1 cellular context compared by ENCODE assay signal in genomic region chr3:130850044-130850797, GRCh38.
TF ChIP-seq lines count a peak whose summit lies in the region.

No MANE protein-coding gene starts in this region.

TF ChIP-seq in H1, 55 proteins besides CTCF, POLR2A, EP300 and RAD21 (continued from another document):
- no peak for TF ChIP-seq CHD7 (IDR thresholded peaks at IDR 0.05; ENCODE audit: insufficient replicate concordance, low read length)
- TF ChIP-seq HDAC2 (IDR thresholded peaks at IDR 0.05; ENCODE audit: borderline replicate concordance in 1 of 2, low read depth in 2 of 2, low read length in 2 of 2) = no peak
- TF ChIP-seq NRF1 (IDR thresholded peaks at IDR 0.05; ENCODE audit: low read depth, low read length) = no peak
- TF ChIP-seq SIN3A (conservative IDR thresholded peaks at IDR 0.05 in 1 of 2, IDR thresholded peaks at IDR 0.05 in 1 of 2; ENCODE audit: low read depth in 1 of 2, low read length in 2 of 2) = no peak
- TF ChIP-seq CREB1 (IDR thresholded peaks at IDR 0.05) = no peak
- no peak for TF ChIP-seq EZH2 (IDR thresholded peaks at IDR 0.05; ENCODE audit: low read depth, low read length, severe bottlenecking)
- TF ChIP-seq TAF1 (IDR thresholded peaks at IDR 0.05; ENCODE audit: low read depth, low read length) = no peak
- no peak for TF ChIP-seq ZNF274 (IDR thresholded peaks at IDR 0.05; ENCODE audit: borderline replicate concordance, extremely low read depth, low read length)
- no peak for TF ChIP-seq RFX5 (IDR thresholded peaks at IDR 0.05; ENCODE audit: borderline replicate concordance, low read depth, low read length)
- TF ChIP-seq TBP (IDR thresholded peaks at IDR 0.05; ENCODE audit: low read depth, low read length) = no peak
- no peak for TF ChIP-seq RBBP5 (IDR thresholded peaks at IDR 0.05; ENCODE audit: borderline replicate concordance, low read depth, low read length)
- no peak for TF ChIP-seq SIX5 (IDR thresholded peaks at IDR 0.05; ENCODE audit: low read depth, low read length)
TF ChIP-seq in H1: peak in this region for 0.
